12 cellular contexts compared by ENCODE assay signal in the genomic region with DNA sequence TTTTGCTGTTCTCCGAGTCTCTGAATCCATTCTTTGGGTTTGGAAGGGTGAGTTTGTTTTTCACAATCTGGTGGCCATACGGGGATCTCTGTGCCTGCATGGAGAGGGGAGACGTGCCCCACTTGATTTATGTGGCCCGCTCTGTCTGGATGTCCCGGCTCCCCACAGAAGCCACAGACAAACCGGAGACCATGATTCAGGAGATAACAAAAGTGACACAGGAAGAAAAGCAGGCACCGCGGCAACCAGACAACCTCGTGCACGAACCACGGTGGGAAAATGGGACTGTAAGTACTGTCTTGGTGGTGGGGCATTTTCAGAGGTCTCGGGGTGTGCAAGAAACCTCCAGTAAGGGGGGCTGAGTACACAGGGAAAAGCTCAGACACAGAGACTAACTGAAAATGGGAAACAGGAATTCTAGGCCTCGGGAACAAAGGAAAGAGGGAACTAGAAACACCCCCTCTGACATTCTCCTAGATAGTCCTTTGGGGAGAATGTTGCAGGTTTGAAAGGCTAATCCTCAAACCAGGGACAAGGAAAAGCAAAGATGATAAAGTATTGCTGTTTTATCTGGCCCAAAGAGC. TPM values are rescaled to one million over a fixed set of nuclear protein-coding genes. Genes with fewer than 3 reads are reported as not detected.
DNase-seq lines count a peak whose midpoint lies in the region; ATAC-seq and TF ChIP-seq lines count a peak whose summit lies in the region.
"Had no signal": no experiment of that assay in that cellular context is flagged by ENCODE, and none has a peak within 500 bp of the region (broad histone marks: within the 10 kb centered on the region; RNA-seq: fewer than 3 reads in every experiment).

No MANE protein-coding gene starts in this region.

- POLR2A ChIA-PET in activated CD4-positive, alpha-beta memory T cell treated with anti-CD3 and anti-CD28 coated beads for 36 hours (lab: Charles Lee), result no interaction called here

- ATAC-seq in HG02763 (IDR thresholded peaks at IDR 0.05; ENCODE audit: unreplicated experiment), result no peak
- ATAC-seq in Right ventricle myocardium superior (ENCODE audit: poor library complexity), result no peak

- intact Hi-C loops in activated CD4-positive, alpha-beta memory T cell treated with anti-CD3 and anti-CD28 coated beads for 36 hours (cut with micrococcal nuclease), result no loop called here
- intact Hi-C loops in Right ventricle myocardium superior (cut with DNase I), result no loop called here

- H3F3A ChIP-seq in Loucy (ENCODE audit: low read depth), result no peaks in the 10 kb centered on the region

- no peaks in the 10 kb centered on the region for H4K20me1 ChIP-seq in Loucy (ENCODE audit: insufficient read depth, low read length, poor library complexity, severe bottlenecking)

- no peak overlapping the region for H3K27ac Mint-ChIP-seq in activated CD4-positive, alpha-beta memory T cell treated with anti-CD3 and anti-CD28 coated beads for 36 hours

- peak overlapping the region; percentile 56 for H2AFZ ChIP-seq in Loucy (ENCODE audit: low read length)
- H2AFZ ChIP-seq: GM23248 had no signal

- peaks cover 20% of the 10 kb centered on the region for H3K4me1 Mint-ChIP-seq in activated CD4-positive, alpha-beta memory T cell treated with anti-CD3 and anti-CD28 coated beads for 36 hours (ENCODE audit: low read depth)

- H3K9me2 ChIP-seq in Loucy (replicated peaks; ENCODE audit: low read depth, low read length), result no peaks in the 10 kb centered on the region

- H3K9me3 ChIP-seq in Loucy (ENCODE audit: insufficient read depth, low read depth, low read length), result no peaks in the 10 kb centered on the region
- H3K9me3 ChIP-seq: breast epithelium, SJSA1 had no signal

- no peaks in the 10 kb centered on the region for H3K36me3 ChIP-seq in Loucy (ENCODE audit: insufficient read depth, low read length)
- H3K36me3 ChIP-seq: breast epithelium, SJSA1 had no signal

- peaks cover 32% of the 10 kb centered on the region for H3K27me3 ChIP-seq in Loucy (ENCODE audit: insufficient read depth, low read length, poor library complexity, severe bottlenecking)
- H3K27me3 ChIP-seq: breast epithelium, SJSA1 had no signal

- no peak for TF ChIP-seq POLR2A in erythroblast (IDR thresholded peaks at IDR 0.05; ENCODE audit: low read length)

- H3K4me3 ChIP-seq in Loucy (ENCODE audit: low read length, poor library complexity, severe bottlenecking), result peak overlapping the region; percentile 69
- H3K4me3 ChIP-seq: breast epithelium, GM23248, SJSA1 had no signal

- no peaks in the 10 kb centered on the region for H3K27me3 Mint-ChIP-seq in activated CD4-positive, alpha-beta memory T cell treated with anti-CD3 and anti-CD28 coated beads for 36 hours

- peak overlapping the region; percentile 77 for H3K4me2 ChIP-seq in Loucy (ENCODE audit: low read depth, low read length, poor library complexity, severe bottlenecking)

- H3K36me3 Mint-ChIP-seq in activated CD4-positive, alpha-beta memory T cell treated with anti-CD3 and anti-CD28 coated beads for 36 hours, result no peaks in the 10 kb centered on the region

- peak overlapping the region; percentile 53 for H3K4me3 Mint-ChIP-seq in activated CD4-positive, alpha-beta memory T cell treated with anti-CD3 and anti-CD28 coated beads for 36 hours

- H3K79me2 ChIP-seq in Loucy (ENCODE audit: insufficient read depth, low read length), result no peaks in the 10 kb centered on the region

- H3K9me3 Mint-ChIP-seq in activated CD4-positive, alpha-beta memory T cell treated with anti-CD3 and anti-CD28 coated beads for 36 hours, result no peaks in the 10 kb centered on the region

- CTCF ChIA-PET in activated CD4-positive, alpha-beta memory T cell treated with anti-CD3 and anti-CD28 coated beads for 36 hours (lab: Charles Lee), result interaction anchor here (1.3 kb wide), 1 partner anchor 83 kb away, joined by 3 read pairs; a partner anchor contains a TSS

- TF ChIP-seq CTCF in Loucy (conservative IDR thresholded peaks at IDR 0.05; ENCODE audit: low read length), result no peak

- peak; percentile 59 for DNase-seq in activated CD4-positive, alpha-beta memory T cell treated with anti-CD3 and anti-CD28 coated beads for 36 hours
- DNase-seq in erythroblast (lab: John Stamatoyannopoulos, UW) (peak; percentile 26 to 46), Right ventricle myocardium superior (no peak), HuH-7 (ENCODE audit: low spot score) (no peak)
- DNase-seq in stimulated activated naive CD4-positive, alpha-beta T cell (lab: John Stamatoyannopoulos, UW), result peak; percentile 16 to 38 (median 25)
- DNase-seq: foreskin melanocyte, GM23248, NCI-H187 had no signal

- peak overlapping the region; percentile 64 for H3K9ac ChIP-seq in Loucy (ENCODE audit: low read depth, low read length, poor library complexity, severe bottlenecking)
- H3K9ac ChIP-seq: GM23248 had no signal

- peaks cover 32% of the 10 kb centered on the region for H3K4me1 ChIP-seq in Loucy (ENCODE audit: insufficient read depth, low read length, poor library complexity, severe bottlenecking)
- H3K4me1 ChIP-seq: SJSA1 had no signal

RNA-seq across cellular contexts. Expression of a gene that starts 22.1 kb away (rescaled TPM):
- 10 to 100 TPM; 12.1 to 12.7 TPM for total RNA-seq in activated CD4-positive, alpha-beta memory T cell treated with anti-CD3 and anti-CD28 coated beads for 36 hours
- total RNA-seq in Right ventricle myocardium superior, result 10.2 TPM

RNA-seq across cellular contexts. Expression of a gene that starts 35.8 kb away (rescaled TPM):
- 10 to 100 TPM; 27.2 to 31.9 TPM for total RNA-seq in activated CD4-positive, alpha-beta memory T cell treated with anti-CD3 and anti-CD28 coated beads for 36 hours
- total RNA-seq in Right ventricle myocardium superior, result 9.8 TPM

Comparison
In these comparisons a context has a peak if more than half of its experiments do, and no peak if none do; other contexts are left out.
1. DNase-seq: peak in activated CD4-positive, alpha-beta memory T cell treated with anti-CD3 and anti-CD28 coated beads for 36 hours (single experiment), erythroblast (2 of 2) and stimulated activated naive CD4-positive, alpha-beta T cell (6 of 6); none in Right ventricle myocardium superior (single experiment) and HuH-7 (single experiment).